In the genomic region with DNA sequence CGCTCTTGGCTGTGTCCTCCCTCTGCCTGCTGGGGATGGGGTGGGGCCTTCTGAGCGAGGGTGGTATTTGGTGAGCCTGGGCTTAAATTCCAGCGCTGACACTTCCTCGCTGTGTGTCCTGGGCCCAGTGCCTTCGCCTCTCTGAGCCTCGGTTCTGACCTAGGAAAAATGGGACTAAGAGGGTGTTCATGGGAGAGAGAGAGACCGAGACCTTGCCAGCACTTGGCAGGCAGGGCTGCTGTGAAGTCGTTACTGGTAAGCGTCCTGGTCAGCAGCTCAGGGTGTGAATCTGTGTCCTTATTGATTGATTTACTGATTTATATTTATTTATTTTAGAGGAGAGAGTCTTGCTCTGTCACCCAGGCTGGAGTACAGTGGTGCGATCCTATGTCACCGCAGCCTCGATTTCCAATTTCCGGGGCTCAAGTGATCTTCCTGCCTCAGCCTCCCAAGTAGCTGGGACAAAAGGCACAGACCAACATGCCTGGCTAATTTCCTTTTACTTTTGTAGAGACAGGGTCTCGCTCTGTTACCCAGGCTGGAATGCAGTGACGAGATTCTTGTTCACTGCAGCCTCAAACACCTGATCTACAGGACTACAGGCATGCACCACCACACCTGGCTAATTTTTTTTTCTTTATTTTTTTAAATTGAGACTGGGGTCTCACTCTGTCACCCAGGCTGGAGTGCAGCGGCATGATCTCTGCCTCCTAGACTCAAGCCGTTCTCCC, we compare ENCODE assay signal across 8 cellular contexts. TPM values are rescaled to one million over a fixed set of nuclear protein-coding genes. Genes with fewer than 3 reads are reported as not detected.
A peak's percentile ranks its signal among the peaks of the same experiment; 100 is the strongest.
DNase-seq lines count a peak whose midpoint lies in the region; ATAC-seq and TF ChIP-seq lines count a peak whose summit lies in the region.

No MANE protein-coding gene starts in this region.

- H3K27ac ChIP-seq in CD8-positive, alpha-beta T cell (ENCODE audit: low read depth, low read length), result no peak overlapping the region
- H3K27ac ChIP-seq in esophagus squamous epithelium, result peak overlapping the region; percentile 80 to 91 (median 86)

- H3K9me3 ChIP-seq in CD8-positive, alpha-beta T cell (ENCODE audit: low read length), result no peaks in the 10 kb centered on the region
- H3K9me3 ChIP-seq in T-helper 17 cell (ENCODE audit: control insufficient read depth, low read length, poor library complexity, severe bottlenecking) (no peaks in the 10 kb centered on the region), esophagus squamous epithelium (no peaks in the 10 kb centered on the region)

- no peak for TF ChIP-seq POLR2A in esophagus squamous epithelium (IDR thresholded peaks at IDR 0.05)

- intact Hi-C loops in CD8-positive, alpha-beta T cell (cut with DNase I, micrococcal nuclease), result no loop called here
- intact Hi-C loops in esophagus squamous epithelium (cut with DNase I), result no loop called here

- WGBS in esophagus squamous epithelium, 2 donors, result 79 to 81% methylated on average over 11 to 12 of the region's 17 CpGs

- H3K27me3 ChIP-seq in CD8-positive, alpha-beta T cell (ENCODE audit: insufficient read depth, low read length), result no peaks in the 10 kb centered on the region
- H3K27me3 ChIP-seq in esophagus squamous epithelium, result peaks cover 0 to 33% (median 0%) of the 10 kb centered on the region in 4 donors

- peaks cover 68% of the 10 kb centered on the region for H3K4me1 ChIP-seq in CD8-positive, alpha-beta T cell (ENCODE audit: insufficient read depth, low read length)
- peaks cover 28 to 70% (median 35%) of the 10 kb centered on the region in 3 donors for H3K4me1 ChIP-seq in esophagus squamous epithelium

- H3K4me3 ChIP-seq in CD8-positive, alpha-beta T cell (ENCODE audit: low read depth, low read length), result no peak overlapping the region
- H3K4me3 ChIP-seq in esophagus squamous epithelium, result peak overlapping the region in 3 of 4 donors; percentile 66 to 95 (median 80)

- H3K4me3 Mint-ChIP-seq in CD8-positive, alpha-beta T cell, result peak overlapping the region; percentile 51
- H3K4me3 Mint-ChIP-seq in T-helper 17 cell (peak overlapping the region; percentile 86), progenitor cell of endocrine pancreas (ENCODE audit: low read depth) (peak overlapping the region; percentile 75)

- no peaks in the 10 kb centered on the region for H3K36me3 ChIP-seq in CD8-positive, alpha-beta T cell (ENCODE audit: insufficient read depth, low read length)
- peaks cover 0 to 6% (median 0%) of the 10 kb centered on the region in 3 donors for H3K36me3 ChIP-seq in esophagus squamous epithelium

- CTCF ChIA-PET in CD8-positive, alpha-beta T cell (lab: Charles Lee), result interaction anchor here (0.5 to 2.0 kb wide), 3 partner anchors 25 to 298 kb away, joined by 3 to 7 read pairs (median 3); no protein-coding TSS in a partner anchor

- no peaks in the 10 kb centered on the region for H3K9me3 Mint-ChIP-seq in CD8-positive, alpha-beta T cell
- no peaks in the 10 kb centered on the region for H3K9me3 Mint-ChIP-seq in progenitor cell of endocrine pancreas (ENCODE audit: low read depth)

- no peak for ATAC-seq in CD8-positive, alpha-beta T cell
- no peak for ATAC-seq in T-helper 17 cell
- no peak for ATAC-seq in GM18867 (IDR thresholded peaks at IDR 0.05; ENCODE audit: unreplicated experiment)
- no peak for ATAC-seq in GM19395 (IDR thresholded peaks at IDR 0.05; ENCODE audit: unreplicated experiment)

- TF ChIP-seq CTCF in CD8-positive, alpha-beta T cell (IDR thresholded peaks at IDR 0.05), result no peak
- TF ChIP-seq CTCF in esophagus squamous epithelium (IDR thresholded peaks at IDR 0.05) (no peak), progenitor cell of endocrine pancreas (IDR thresholded peaks at IDR 0.05; ENCODE audit: unreplicated experiment) (no peak)

- no peak for DNase-seq in CD8-positive, alpha-beta T cell
- DNase-seq in T-helper 17 cell, result no peak
- DNase-seq in esophagus squamous epithelium (lab: John Stamatoyannopoulos, UW), result no peak
- no peak for DNase-seq in progenitor cell of endocrine pancreas (ENCODE audit: low spot score, unreplicated experiment)
- no peak for DNase-seq in DMS 273 treated with DMSO at 0.1 percent for 48 hours (lab: John Stamatoyannopoulos, UW)
- DNase-seq in RPMI8226, result no peak

- H3K27ac Mint-ChIP-seq in CD8-positive, alpha-beta T cell, result peak overlapping the region; percentile 90
- H3K27ac Mint-ChIP-seq in T-helper 17 cell (peak overlapping the region; percentile 74), progenitor cell of endocrine pancreas (peak overlapping the region; percentile 10)

- H3K36me3 Mint-ChIP-seq in CD8-positive, alpha-beta T cell, result peaks cover 18% of the 10 kb centered on the region
- peaks cover 5% of the 10 kb centered on the region for H3K36me3 Mint-ChIP-seq in T-helper 17 cell (ENCODE audit: low read depth)
- peaks cover 2% of the 10 kb centered on the region for H3K36me3 Mint-ChIP-seq in progenitor cell of endocrine pancreas (ENCODE audit: insufficient read depth)

- POLR2A ChIA-PET in CD8-positive, alpha-beta T cell (lab: Charles Lee), result no interaction called here

- peaks cover 59% of the 10 kb centered on the region for H3K4me1 Mint-ChIP-seq in CD8-positive, alpha-beta T cell (ENCODE audit: low read depth)
- H3K4me1 Mint-ChIP-seq in T-helper 17 cell (peaks cover 41% of the 10 kb centered on the region), progenitor cell of endocrine pancreas (ENCODE audit: low read depth) (peaks cover 13% of the 10 kb centered on the region)

- no peaks in the 10 kb centered on the region for H3K27me3 Mint-ChIP-seq in CD8-positive, alpha-beta T cell (ENCODE audit: low read depth)
- H3K27me3 Mint-ChIP-seq in T-helper 17 cell (no peaks in the 10 kb centered on the region), progenitor cell of endocrine pancreas (peaks cover 8% of the 10 kb centered on the region)

RNA-seq across cellular contexts. Expression of gene PKN1, which starts 2.4 kb away (rescaled TPM):
- total RNA-seq in CD8-positive, alpha-beta T cell, result 100 to 1,000 TPM; 152 to 158 TPM
- 100 to 1,000 TPM; 163 to 202 TPM for total RNA-seq in T-helper 17 cell
- 10 to 100 TPM in 2 of 4 donors, 1 to 10 TPM in 2; 6.1 to 38.3 (median 21.0) TPM for total RNA-seq in esophagus squamous epithelium
- 106 TPM in 2 replicates for total RNA-seq in progenitor cell of endocrine pancreas

RNA-seq across cellular contexts. Expression of gene DDX39A, which starts 16.3 kb away (rescaled TPM):
- 100 to 1,000 TPM; 342 to 372 TPM for total RNA-seq in CD8-positive, alpha-beta T cell
- 100 to 1,000 TPM; 276 to 284 TPM for total RNA-seq in T-helper 17 cell
- total RNA-seq in esophagus squamous epithelium, result 100 to 1,000 TPM in 1 of 4 donors, 10 to 100 TPM in 3; 59.2 to 144 (median 88.4) TPM
- 66.9 and 74.2 TPM in 2 replicates for total RNA-seq in progenitor cell of endocrine pancreas

RNA-seq across cellular contexts. Expression of gene PTGER1, which starts 39.7 kb away (rescaled TPM):
- total RNA-seq in CD8-positive, alpha-beta T cell, result under 1 TPM in 1 of 2 experiments, not detected in 1; 0.22 TPM
- total RNA-seq in T-helper 17 cell (not detected), esophagus squamous epithelium (1 to 10 TPM in 1 of 4 donors, under 1 TPM in 2, not detected in 1; 0.31 to 1.3 (median 0.38) TPM), progenitor cell of endocrine pancreas (0.34 and 0.84 TPM in 2 replicates)

RNA-seq across cellular contexts. Expression of gene ADGRE5, which starts 54.2 kb away (rescaled TPM):
- 100 to 1,000 TPM; 822 to 834 TPM for total RNA-seq in CD8-positive, alpha-beta T cell
- 1,000 to 10,000 TPM; 1,097 to 1,799 TPM for total RNA-seq in T-helper 17 cell
- 10 to 100 TPM in 2 of 4 donors, 1 to 10 TPM in 2; 5.6 to 23.7 (median 11.1) TPM for total RNA-seq in esophagus squamous epithelium
- total RNA-seq in progenitor cell of endocrine pancreas, result 0.96 and 1.0 TPM in 2 replicates

Comparison
In these comparisons a context has a peak if more than half of its experiments do, and no peak if none do; other contexts are left out.
1. H3K27ac Mint-ChIP-seq: peak in every context shown above with its lines; median percentile 90 in CD8-positive, alpha-beta T cell; 74 in T-helper 17 cell; 10 in progenitor cell of endocrine pancreas.